1 cellular context compared by ENCODE assay signal in genomic region chr2:169752752-169753151, GRCh38.
TF ChIP-seq lines count a peak whose summit lies in the region.

No MANE protein-coding gene starts in this region.

TF ChIP-seq in K562, 482 proteins besides CTCF, POLR2A, EP300 and RAD21 (continued from another document):
- TF ChIP-seq, protein P1, sequence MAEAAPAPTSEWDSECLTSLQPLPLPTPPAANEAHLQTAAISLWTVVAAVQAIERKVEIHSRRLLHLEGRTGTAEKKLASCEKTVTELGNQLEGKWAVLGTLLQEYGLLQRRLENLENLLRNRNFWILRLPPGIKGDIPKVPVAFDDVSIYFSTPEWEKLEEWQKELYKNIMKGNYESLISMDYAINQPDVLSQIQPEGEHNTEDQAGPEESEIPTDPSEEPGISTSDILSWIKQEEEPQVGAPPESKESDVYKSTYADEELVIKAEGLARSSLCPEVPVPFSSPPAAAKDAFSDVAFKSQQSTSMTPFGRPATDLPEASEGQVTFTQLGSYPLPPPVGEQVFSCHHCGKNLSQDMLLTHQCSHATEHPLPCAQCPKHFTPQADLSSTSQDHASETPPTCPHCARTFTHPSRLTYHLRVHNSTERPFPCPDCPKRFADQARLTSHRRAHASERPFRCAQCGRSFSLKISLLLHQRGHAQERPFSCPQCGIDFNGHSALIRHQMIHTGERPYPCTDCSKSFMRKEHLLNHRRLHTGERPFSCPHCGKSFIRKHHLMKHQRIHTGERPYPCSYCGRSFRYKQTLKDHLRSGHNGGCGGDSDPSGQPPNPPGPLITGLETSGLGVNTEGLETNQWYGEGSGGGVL (CRISPR knock-in tag; IDR thresholded peaks at IDR 0.05): no peak
- TF ChIP-seq GTF2F1 (IDR thresholded peaks at IDR 0.05; ENCODE audit: low read depth, low read length) (no peak), ZNF76 (CRISPR knock-in tag; IDR thresholded peaks at IDR 0.05; ENCODE audit: borderline replicate concordance) (no peak), POU5F1 (IDR thresholded peaks at IDR 0.05; ENCODE audit: borderline replicate concordance, low read depth, low read length, partially characterized antibody) (no peak), ZBTB33 (CRISPR knock-in tag; IDR thresholded peaks at IDR 0.05) (no peak)
